17 cellular contexts compared by ENCODE assay signal in the genomic region with DNA sequence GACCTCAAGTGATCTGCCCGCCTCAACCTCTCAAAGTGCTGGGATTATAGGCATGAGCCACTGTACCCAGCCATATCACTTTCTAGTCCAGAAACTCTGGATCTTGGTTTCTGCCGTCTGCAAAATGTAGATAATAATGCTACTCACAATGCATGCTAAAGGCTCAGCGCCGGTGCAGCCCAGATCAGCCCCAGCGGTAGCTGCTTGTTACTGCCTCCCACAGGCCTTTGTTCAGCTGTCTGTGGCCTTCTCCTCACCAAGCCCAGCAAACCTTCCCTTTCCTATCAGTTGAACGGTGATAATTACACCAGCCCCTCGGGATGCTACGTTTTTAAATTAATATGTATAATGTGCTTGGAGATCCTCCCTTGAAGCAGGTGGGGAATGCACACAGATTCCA. TPM values are rescaled to one million over a fixed set of nuclear protein-coding genes. Genes with fewer than 3 reads are reported as not detected.
A peak's percentile ranks its signal among the peaks of the same experiment; 100 is the strongest.
DNase-seq lines count a peak whose midpoint lies in the region; ATAC-seq, FAIRE-seq and TF ChIP-seq lines count a peak whose summit lies in the region.
"Had no signal": no experiment of that assay in that cellular context is flagged by ENCODE, and none has a peak within 500 bp of the region (broad histone marks: within the 10 kb centered on the region; RNA-seq: fewer than 3 reads in every experiment).

No MANE protein-coding gene starts in this region.

- H3K18ac ChIP-seq in H9 (ENCODE audit: insufficient read length, low read depth, low read length), result no peak overlapping the region
- H3K18ac ChIP-seq in H1 (ENCODE audit: extremely low read depth, low read length), result no peak overlapping the region

- H3K23ac ChIP-seq in H9 (ENCODE audit: insufficient read length, low read depth, low read length), result no peak overlapping the region
- H3K23ac ChIP-seq in H1 (ENCODE audit: insufficient read length), result no peak overlapping the region

- H3K9me3 ChIP-seq in H9 (ENCODE audit: control insufficient read depth, low read depth, low read length) (no peaks in the 10 kb centered on the region), H1 (ENCODE audit: insufficient read depth in 2 of 2, low read depth in 1 of 2, low read length in 1 of 2) (no peaks in the 10 kb centered on the region), parathyroid adenoma (ENCODE audit: control insufficient read depth, low read length) (no peaks in the 10 kb centered on the region)

- no peak for TF ChIP-seq POLR2A in H1 (IDR thresholded peaks at IDR 0.05; ENCODE audit: control extremely low read depth in 1 of 2, low read depth in 2 of 2, low read length in 2 of 2)

- H2BK120ac ChIP-seq in H9 (ENCODE audit: low read depth, low read length, poor library complexity, severe bottlenecking) (no peak overlapping the region), H1 (replicated peaks; ENCODE audit: low read depth, low read length) (no peak overlapping the region)

- H4K5ac ChIP-seq in H9 (ENCODE audit: insufficient read length, low read depth, low read length), result no peak overlapping the region
- no peak overlapping the region for H4K5ac ChIP-seq in H1 (ENCODE audit: insufficient read length, low read depth, low read length)

- H3K27ac Mint-ChIP-seq in H9, result no peak overlapping the region
- H3K27ac Mint-ChIP-seq: CD4-positive, alpha-beta T cell had no signal

- TF ChIP-seq CTCF in AG10803 (conservative IDR thresholded peaks at IDR 0.05; ENCODE audit: low read length) (0 out of 2 replicates have a peak, but pooled peaks have one; percentile 1), H9 (conservative IDR thresholded peaks at IDR 0.05) (peak; percentile 56), H1 (IDR thresholded peaks at IDR 0.05; ENCODE audit: control extremely low read depth in 1 of 3, insufficient read depth in 1 of 3, low read depth in 1 of 3, low read length in 3 of 3) (peak; percentile 9 to 52 (median 36); a peak in 3 of 4 replicates), parathyroid adenoma (IDR thresholded peaks at IDR 0.05) (peak; percentile 19)

- no peaks in the 10 kb centered on the region for H3K79me1 ChIP-seq in H9 (ENCODE audit: insufficient read depth, low read depth, low read length, poor library complexity, severe bottlenecking)
- no peaks in the 10 kb centered on the region for H3K79me1 ChIP-seq in H1 (ENCODE audit: low read depth, low read length)

- H4K20me1 ChIP-seq in H9 (ENCODE audit: control insufficient read depth, insufficient read depth, insufficient read length) (no peaks in the 10 kb centered on the region), H1 (replicated peaks in 1 of 2; ENCODE audit: control insufficient read depth in 1 of 2, insufficient read depth in 2 of 2, low read length in 2 of 2) (no peaks in the 10 kb centered on the region)

- H2BK5ac ChIP-seq in H9 (ENCODE audit: insufficient read length, low read length), result no peak overlapping the region
- H2BK5ac ChIP-seq in H1 (ENCODE audit: low read depth, low read length), result no peak overlapping the region

- no peak for DNase-seq in AG10803 (ENCODE audit: low read depth)
- DNase-seq in H9, result peak; percentile 47
- no peak for DNase-seq in H1 (ENCODE audit: low read depth in 1 of 2, low spot score in 2 of 2)
- no peak for DNase-seq in HTR-8/SVneo (ENCODE audit: insufficient read length, low spot score)
- DNase-seq in islet precursor cell, result no peak
- DNase-seq: CD4-positive, alpha-beta T cell; DMS79 treated with DMSO at 0.1 percent for 48 hours; NCI-H1417 treated with DMSO at 0.1 percent for 48 hours; NCI-H1930; NCI-H345; NCI-H524 treated with DMSO at 0.1 percent for 48 hours had no signal

- H3K9me3 Mint-ChIP-seq in H9, result no peaks in the 10 kb centered on the region
- H3K9me3 Mint-ChIP-seq: CD4-positive, alpha-beta T cell had no signal

- ATAC-seq in HG03432 (IDR thresholded peaks at IDR 0.05; ENCODE audit: unreplicated experiment) (no peak), HG02870 (IDR thresholded peaks at IDR 0.05; ENCODE audit: unreplicated experiment) (no peak)

- H3K27ac ChIP-seq in H9 (ENCODE audit: insufficient read length, low read depth, low read length) (no peak overlapping the region), H1 (ENCODE audit: low read depth, low read length) (no peak overlapping the region), parathyroid adenoma (no peak overlapping the region)
- H3K27ac ChIP-seq: KMS-11 had no signal

- no peaks in the 10 kb centered on the region for H3K36me3 Mint-ChIP-seq in H9 (ENCODE audit: insufficient read depth in 1 of 3, low read depth in 3 of 3)

- H3K36me3 ChIP-seq in H1 (ENCODE audit: control insufficient read depth in 2 of 4, insufficient read depth in 4 of 4, low read length in 3 of 4), result no peaks in the 10 kb centered on the region
- no peaks in the 10 kb centered on the region for H3K36me3 ChIP-seq in parathyroid adenoma (ENCODE audit: control insufficient read depth, insufficient read depth, low read length)

- H3K4me2 ChIP-seq in H9 (ENCODE audit: insufficient read depth, insufficient read length, low read length), result no peak overlapping the region
- no peak overlapping the region for H3K4me2 ChIP-seq in H1 (ENCODE audit: insufficient read depth in 1 of 2, low read depth in 2 of 2, low read length in 2 of 2)
- H3K4me2 ChIP-seq in parathyroid adenoma (ENCODE audit: low read length), result no peak overlapping the region
- H3K4me2 ChIP-seq: KMS-11 had no signal

- H2AFZ ChIP-seq in H9 (ENCODE audit: low read length), result no peak overlapping the region
- H2AFZ ChIP-seq in H1 (ENCODE audit: low read length), result no peak overlapping the region
- peak overlapping the region; percentile 46 for H2AFZ ChIP-seq in parathyroid adenoma

- no peak overlapping the region for H3K4ac ChIP-seq in H9 (ENCODE audit: low read depth, low read length)
- H3K4ac ChIP-seq in H1 (replicated peaks; ENCODE audit: insufficient read length, low read depth, low read length), result no peak overlapping the region

- no peaks in the 10 kb centered on the region; the same call in 1 of the 2 replicates for H3K27me3 ChIP-seq in H9 (ENCODE audit: insufficient read depth, low read length)
- peaks cover 0 to 13% (median 12%) of the 10 kb centered on the region in 4 experiments; a peak in 6 of 7 replicates for H3K27me3 ChIP-seq in H1 (replicated peaks in 1 of 4; ENCODE audit: control insufficient read depth in 3 of 4, extremely low read depth in 1 of 4, insufficient read depth in 3 of 4, low read length in 3 of 4)
- H3K27me3 ChIP-seq in parathyroid adenoma (ENCODE audit: control insufficient read depth, insufficient read depth, low read length), result no peaks in the 10 kb centered on the region

- H3K9ac ChIP-seq in H9 (ENCODE audit: extremely low read depth, insufficient read length, low read length), result no peak overlapping the region
- H3K9ac ChIP-seq in H1 (replicated peaks in 1 of 4; ENCODE audit: extremely low read depth in 1 of 4, low read depth in 3 of 4, low read length in 3 of 4), result no peak overlapping the region
- no peak overlapping the region for H3K9ac ChIP-seq in parathyroid adenoma
- H3K9ac ChIP-seq: KMS-11 had no signal

- WGBS in H9 (ENCODE audit: extremely low coverage, insufficient read length, low lambda C conversion rate), result no CpG with 5 or more reads among the region's 8 CpGs
- WGBS in H1 (ENCODE audit: extremely low coverage in 1 of 2, insufficient coverage in 1 of 2, insufficient read length in 1 of 2, insufficient replicate concordance in 2 of 2, low coverage in 1 of 2, low lambda C conversion rate in 2 of 2, missing lambda C conversion rate in 1 of 2), 2 experiments, result 78% methylated on average over 8 of the region's 8 CpGs; no CpG with 5 or more reads in 1 of the 2 experiments

- peaks cover 28% of the 10 kb centered on the region for H3K27me3 Mint-ChIP-seq in H9 (ENCODE audit: low read depth)

- no peak overlapping the region for H4K8ac ChIP-seq in H9 (replicated peaks; ENCODE audit: insufficient read length, low read depth, low read length)
- H4K8ac ChIP-seq in H1 (ENCODE audit: extremely low read depth, insufficient read depth, low read length), result no peak overlapping the region

- H2BK20ac ChIP-seq in H9 (ENCODE audit: low read depth, low read length, poor library complexity, severe bottlenecking) (no peak overlapping the region), H1 (ENCODE audit: low read length) (no peak overlapping the region)

- no peak overlapping the region for H2BK15ac ChIP-seq in H9 (ENCODE audit: low read depth, low read length)
- H2BK15ac ChIP-seq in H1 (ENCODE audit: low read length), result no peak overlapping the region

- H2AK5ac ChIP-seq in H9 (ENCODE audit: insufficient read length, low read length) (no peak overlapping the region), H1 (ENCODE audit: low read depth, low read length) (no peak overlapping the region)

- TF ChIP-seq RAD21 in H1 (IDR thresholded peaks at IDR 0.05 in 1 of 2, conservative IDR thresholded peaks at IDR 0.05 in 1 of 2; ENCODE audit: low read depth in 2 of 2, low read length in 2 of 2), result peak; percentile 7 to 46; a peak in 2 of 4 replicates

- no peak overlapping the region for H3K14ac ChIP-seq in H9 (ENCODE audit: insufficient read depth, low read length)
- no peak overlapping the region for H3K14ac ChIP-seq in H1 (ENCODE audit: insufficient read length)

- H3K79me2 ChIP-seq in H9 (ENCODE audit: insufficient read depth, low read length), result no peaks in the 10 kb centered on the region
- H3K79me2 ChIP-seq in H1 (ENCODE audit: control insufficient read depth in 1 of 2, insufficient read depth in 2 of 2, low read length in 2 of 2), result no peaks in the 10 kb centered on the region
- H3K79me2 ChIP-seq in parathyroid adenoma, result no peaks in the 10 kb centered on the region

- no peak overlapping the region for H2BK12ac ChIP-seq in H9 (ENCODE audit: insufficient read length, low read depth, low read length)
- H2BK12ac ChIP-seq in H1 (ENCODE audit: low read depth, low read length), result no peak overlapping the region

- FAIRE-seq in H1 (lab: Jason Lieb, UNC) (no peak), HTR-8/SVneo (lab: Jason Lieb, UNC) (no peak)
- FAIRE-seq: A204.1 had no signal

- peaks cover 17 to 23% of the 10 kb centered on the region in 2 experiments for H3K4me1 Mint-ChIP-seq in H9

- H4K91ac ChIP-seq in H9 (ENCODE audit: insufficient read length, low read depth, low read length), result no peak overlapping the region
- no peak overlapping the region for H4K91ac ChIP-seq in H1 (replicated peaks; ENCODE audit: insufficient read length, low read length)

- CTCF ChIA-PET in H1 (lab: Charles Lee; ENCODE audit: partially characterized antibody), result interaction anchor here (0.6 to 1.8 kb wide), 9 partner anchors 8 to 363 kb away, joined by 3 to 7 read pairs (median 3); no protein-coding TSS in a partner anchor

- H3K23me2 ChIP-seq in H9 (ENCODE audit: insufficient read length, low read depth, low read length, poor library complexity, severe bottlenecking) (no peaks in the 10 kb centered on the region), H1 (ENCODE audit: low read depth, low read length) (no peaks in the 10 kb centered on the region; the same call in 1 of the 2 replicates)

- H3K4me3 ChIP-seq in AG10803 (ENCODE audit: low read length) (no peak overlapping the region), H1 (ENCODE audit: extremely low read depth in 1 of 4, insufficient read depth in 2 of 4, low read depth in 3 of 4, low read length in 4 of 4) (no peak overlapping the region), parathyroid adenoma (ENCODE audit: low read depth, low read length) (no peak overlapping the region)

- POLR2A ChIA-PET in H1 (lab: Charles Lee; ENCODE audit: partially characterized antibody), result no interaction called here

- H3K56ac ChIP-seq in H9 (ENCODE audit: insufficient read length, low read depth, low read length) (no peak overlapping the region), H1 (replicated peaks; ENCODE audit: insufficient read length, low read depth, low read length) (no peak overlapping the region)

- no peak for TF ChIP-seq EP300 in H1 (IDR thresholded peaks at IDR 0.05; ENCODE audit: borderline replicate concordance in 1 of 2, low read depth in 2 of 2, low read length in 2 of 2)

- H3K4me3 Mint-ChIP-seq in H9, result no peak overlapping the region
- H3K4me3 Mint-ChIP-seq: CD4-positive, alpha-beta T cell had no signal

- H3K4me1 ChIP-seq in H9 (ENCODE audit: insufficient read depth, low read length) (no peaks in the 10 kb centered on the region; the same call in 1 of the 2 replicates), H1 (replicated peaks in 1 of 4; ENCODE audit: control insufficient read depth in 3 of 4, insufficient read depth in 4 of 4, low read length in 3 of 4) (peaks cover 3 to 8% (median 5%) of the 10 kb centered on the region in 4 experiments), parathyroid adenoma (no peaks in the 10 kb centered on the region)

- no peak overlapping the region for H3T11ph ChIP-seq in H9 (ENCODE audit: low read length)

RNA-seq across cellular contexts. Expression of a gene that starts 26.2 kb away (rescaled TPM):
- total RNA-seq in H9 (2021), result 0.35 and 0.42 TPM in 2 replicates
- total RNA-seq in H1 (2021; fragmentation: NEBNext Ultra II Directional; extraction: Animal tissue kit (Norgen Biotek cat#: 25700)), result 0.38 and 0.47 TPM in 2 replicates
- polyA plus RNA-seq in H1 (2011; rRNA removed), result 0.24 and 0.30 TPM in 2 replicates
- polyA plus RNA-seq in H1 (2011; cell fraction: cytosol; rRNA removed), result 0.30 TPM
- polyA plus RNA-seq in H1 (2011; cell fraction: nucleus; rRNA removed), result 0.86 TPM
- polyA plus RNA-seq in H1 (2012, experiment 1 of 2), result 0.20 to 0.70 TPM (median 0.50 TPM) in 4 replicates
- 0.46 TPM for polyA plus RNA-seq in H1 (2012, experiment 2 of 2)
- 0.43 TPM for polyA plus RNA-seq in H1 (2013, experiment 1 of 2)
- 0.42 TPM for polyA plus RNA-seq in H1 (2013, experiment 2 of 2)
- 0.29 and 0.73 TPM in 2 replicates for polyA minus RNA-seq in H1 (2011; rRNA and poly(A)+ RNA removed)
- polyA minus RNA-seq in H1 (2011; cell fraction: cytosol; rRNA and poly(A)+ RNA removed), result 2.0 TPM
- not detected for polyA minus RNA-seq in H1 (2011; cell fraction: nucleus; rRNA and poly(A)+ RNA removed)
- total RNA-seq: M059J had no signal

Comparison
In these comparisons a context has a peak if more than half of its experiments do, and no peak if none do; other contexts are left out.
1. CTCF ChIP-seq: peak in every context shown above with its lines; median percentile 56 in H9; 36 in H1; 19 in parathyroid adenoma; 1 in AG10803.